9 cellular contexts compared by ENCODE assay signal in genomic region chr18:34493099-34493544, GRCh38.
DNase-seq lines count a peak whose midpoint lies in the region; ATAC-seq lines count a peak whose summit lies in the region.
"Had no signal": no experiment of that assay in that cellular context is flagged by ENCODE, and none has a peak within 500 bp of the region (broad histone marks: within the 10 kb centered on the region; RNA-seq: fewer than 3 reads in every experiment).

No MANE protein-coding gene starts in this region.

- H3K36me3 Mint-ChIP-seq in activated CD8-positive, alpha-beta T cell treated with anti-CD3 and anti-CD28 coated beads, Interleukin-2, amount 10 ng/mL, durations not matched to agents 7 days and 5 days (ENCODE audit: low read depth) = no peaks in the 10 kb centered on the region
- H3K36me3 Mint-ChIP-seq: memory B cell had no signal

- POLR2A ChIA-PET in activated CD8-positive, alpha-beta T cell treated with anti-CD3 and anti-CD28 coated beads, Interleukin-2, amount 10 ng/mL, durations not matched to agents 7 days and 5 days (lab: Charles Lee) = no interaction called here

- H3K27ac Mint-ChIP-seq in activated CD8-positive, alpha-beta T cell treated with anti-CD3 and anti-CD28 coated beads, Interleukin-2, amount 10 ng/mL, durations not matched to agents 7 days and 5 days = no peak overlapping the region
- H3K27ac Mint-ChIP-seq: memory B cell had no signal

- peak; percentile 3 to 7 (median 7) for DNase-seq in stimulated activated CD4-positive, alpha-beta T cell treated with anti-CD3 and anti-CD28 coated beads, Interleukin-12 subunit alpha, Interleukin-12 subunit beta, amount 100 ng/mL, for 48 hours (ENCODE audit: low read depth in 2 of 3, low spot score in 1 of 3)
- no peak for DNase-seq in stimulated activated CD4-positive, alpha-beta T cell treated with anti-CD3 and anti-CD28 coated beads, Interleukin-12 subunit alpha, Interleukin-12 subunit beta, amount 100 ng/mL, for 4 hours
- peak; percentile 74 for DNase-seq in NCI-H2029 treated with DMSO at 0.1 percent for 48 hours (lab: John Stamatoyannopoulos, UW)
- peak; percentile 37 for DNase-seq in activated CD8-positive, alpha-beta T cell treated with anti-CD3 and anti-CD28 coated beads, Interleukin-2, amount 10 ng/mL, durations not matched to agents 7 days and 5 days
- DNase-seq in glomerular endothelial cell (ENCODE audit: extremely low read depth, low read depth, low spot score) = peak; percentile 5
- peak; percentile 44 for DNase-seq in non-pigmented ciliary epithelial cell (ENCODE audit: low read depth)
- no peak for DNase-seq in mesenteric fat pad (ENCODE audit: low spot score)

- no peaks in the 10 kb centered on the region for H3K9me3 Mint-ChIP-seq in activated CD8-positive, alpha-beta T cell treated with anti-CD3 and anti-CD28 coated beads, Interleukin-2, amount 10 ng/mL, durations not matched to agents 7 days and 5 days (ENCODE audit: insufficient read depth)

- peak overlapping the region; percentile 35 for H3K4me3 Mint-ChIP-seq in activated CD8-positive, alpha-beta T cell treated with anti-CD3 and anti-CD28 coated beads, Interleukin-2, amount 10 ng/mL, durations not matched to agents 7 days and 5 days
- H3K4me3 Mint-ChIP-seq: memory B cell had no signal

- CTCF ChIA-PET in activated CD8-positive, alpha-beta T cell treated with anti-CD3 and anti-CD28 coated beads, Interleukin-2, amount 10 ng/mL, durations not matched to agents 7 days and 5 days (lab: Charles Lee) = no interaction called here

- H3K27me3 Mint-ChIP-seq in activated CD8-positive, alpha-beta T cell treated with anti-CD3 and anti-CD28 coated beads, Interleukin-2, amount 10 ng/mL, durations not matched to agents 7 days and 5 days (ENCODE audit: low read depth) = peaks cover 31% of the 10 kb centered on the region

- peaks cover 3% of the 10 kb centered on the region for H3K4me1 Mint-ChIP-seq in activated CD8-positive, alpha-beta T cell treated with anti-CD3 and anti-CD28 coated beads, Interleukin-2, amount 10 ng/mL, durations not matched to agents 7 days and 5 days (ENCODE audit: low read depth)
- H3K4me1 Mint-ChIP-seq: memory B cell had no signal

- peak; percentile 63 for ATAC-seq in HG02884 (IDR thresholded peaks at IDR 0.05; ENCODE audit: unreplicated experiment)
- peak; percentile 47 for ATAC-seq in activated CD8-positive, alpha-beta T cell treated with anti-CD3 and anti-CD28 coated beads, Interleukin-2, amount 10 ng/mL, durations not matched to agents 7 days and 5 days

Comparison
In these comparisons a context has a peak if more than half of its experiments do, and no peak if none do; other contexts are left out.
1. DNase-seq: peak in stimulated activated CD4-positive, alpha-beta T cell treated with anti-CD3 and anti-CD28 coated beads, Interleukin-12 subunit alpha, Interleukin-12 subunit beta, amount 100 ng/mL, for 48 hours (3 of 3), NCI-H2029 treated with DMSO at 0.1 percent for 48 hours (single experiment), activated CD8-positive, alpha-beta T cell treated with anti-CD3 and anti-CD28 coated beads, Interleukin-2, amount 10 ng/mL, durations not matched to agents 7 days and 5 days (single experiment), glomerular endothelial cell (single experiment) and non-pigmented ciliary epithelial cell (single experiment); none in stimulated activated CD4-positive, alpha-beta T cell treated with anti-CD3 and anti-CD28 coated beads, Interleukin-12 subunit alpha, Interleukin-12 subunit beta, amount 100 ng/mL, for 4 hours (single experiment) and mesenteric fat pad (single experiment).